8 cellular contexts compared by ENCODE assay signal in the genomic region with DNA sequence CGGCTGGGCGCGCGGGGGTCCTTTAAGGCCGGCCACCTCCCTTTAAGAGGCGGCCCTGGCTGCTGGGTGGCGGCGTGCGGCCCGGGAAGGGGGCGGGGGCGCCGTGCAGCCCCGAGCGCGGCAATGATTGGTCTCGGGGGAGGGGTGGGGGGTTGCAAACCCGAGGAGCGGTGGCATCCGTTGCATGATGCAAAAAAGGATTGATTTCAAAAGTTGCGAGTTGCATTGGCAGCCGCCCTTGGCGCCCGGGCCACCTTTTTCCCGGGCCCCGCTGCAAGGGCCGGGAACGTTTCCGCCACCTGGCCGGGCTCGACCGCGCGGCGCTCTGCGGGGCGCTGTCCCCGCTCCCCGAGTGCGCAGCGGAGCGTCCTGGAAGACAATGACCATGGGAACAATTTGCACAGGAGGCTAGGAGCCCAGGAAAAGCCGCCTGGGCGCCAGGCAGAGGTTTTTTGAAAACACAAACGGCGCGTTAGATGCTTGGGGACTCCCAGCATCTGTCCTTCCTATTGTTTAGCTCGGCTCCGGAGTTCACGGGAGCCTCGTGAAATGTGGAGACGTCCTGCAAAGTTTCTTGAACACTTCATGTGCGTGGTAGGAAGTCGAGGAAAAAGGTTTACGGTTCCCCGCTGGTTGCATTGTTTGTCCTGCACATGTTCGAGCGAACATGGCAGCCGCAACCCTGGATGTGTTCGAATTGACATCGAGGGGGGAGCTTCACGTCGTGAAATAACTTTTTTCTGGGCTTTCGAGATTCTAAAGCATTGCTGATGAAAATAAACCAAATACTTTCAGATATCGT. TPM values are rescaled to one million over a fixed set of nuclear protein-coding genes. Genes with fewer than 3 reads are reported as not detected.
DNase-seq lines count a peak whose midpoint lies in the region; ATAC-seq and TF ChIP-seq lines count a peak whose summit lies in the region.

A gene with protein sequence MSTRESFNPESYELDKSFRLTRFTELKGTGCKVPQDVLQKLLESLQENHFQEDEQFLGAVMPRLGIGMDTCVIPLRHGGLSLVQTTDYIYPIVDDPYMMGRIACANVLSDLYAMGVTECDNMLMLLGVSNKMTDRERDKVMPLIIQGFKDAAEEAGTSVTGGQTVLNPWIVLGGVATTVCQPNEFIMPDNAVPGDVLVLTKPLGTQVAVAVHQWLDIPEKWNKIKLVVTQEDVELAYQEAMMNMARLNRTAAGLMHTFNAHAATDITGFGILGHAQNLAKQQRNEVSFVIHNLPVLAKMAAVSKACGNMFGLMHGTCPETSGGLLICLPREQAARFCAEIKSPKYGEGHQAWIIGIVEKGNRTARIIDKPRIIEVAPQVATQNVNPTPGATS (minus strand): TSS at position 78 of the 802 bp plus-strand sequence. CDS start 3,343 bp downstream, outside the sequence.

- peaks cover 2% of the 10 kb centered on the region for H3K36me3 Mint-ChIP-seq in chondrocyte (ENCODE audit: low read depth)

- H3K4me1 Mint-ChIP-seq in chondrocyte (ENCODE audit: low read depth): peaks cover 40% of the 10 kb centered on the region

- TF ChIP-seq CTCF in 22Rv1 (IDR thresholded peaks at IDR 0.05) (no peak; the same call in 1 of the 2 replicates), chondrocyte (IDR thresholded peaks at IDR 0.05) (peak; percentile 42)

- H3K27ac ChIP-seq in 22Rv1: peak within 1 kb of the TSS; percentile 99

- peak within 1 kb of the TSS; percentile 87 for H3K4me3 Mint-ChIP-seq in chondrocyte (ENCODE audit: unreplicated experiment)

- DNase-seq in NCI-H2227 (lab: John Stamatoyannopoulos, UW; ENCODE audit: unreplicated experiment): peak; percentile 84
- peak; percentile 67 for DNase-seq in activated CD4-positive, alpha-beta T cell treated with anti-CD3 and anti-CD28 coated beads for 1 hour
- no peak for DNase-seq in chondrocyte (ENCODE audit: low spot score)
- DNase-seq in kidney glomerular epithelial cell (lab: John Stamatoyannopoulos, UW): peak; percentile 13
- DNase-seq in stimulated activated CD4-positive, alpha-beta T cell treated with anti-CD3 and anti-CD28 coated beads, Interleukin-1b, Interleukin-23, amount 100 ng/mL, for 1 hour (ENCODE audit: low read depth in 2 of 2): peak; percentile 44 to 65

- peaks cover 25% of the 10 kb centered on the region for H3K27me3 Mint-ChIP-seq in chondrocyte (ENCODE audit: low read depth)

- peak; percentile 69 for ATAC-seq in GM18498 (IDR thresholded peaks at IDR 0.05; ENCODE audit: unreplicated experiment)
- peak; percentile 66 for ATAC-seq in HG02938 (IDR thresholded peaks at IDR 0.05; ENCODE audit: unreplicated experiment)

- no peaks in the 10 kb centered on the region for H3K9me3 Mint-ChIP-seq in chondrocyte (ENCODE audit: low read depth)

- peak within 1 kb of the TSS; percentile 93 for H3K27ac Mint-ChIP-seq in chondrocyte (ENCODE audit: unreplicated experiment)

RNA-seq across cellular contexts. Expression of the gene that starts here (rescaled TPM):
- 48.4 to 52.9 TPM (median 48.7 TPM) in 3 replicates for total RNA-seq in chondrocyte
